Comparison of ENCODE assay signal across 10 cellular contexts in genomic region chr10:79102056-79102874, GRCh38. TPM values are rescaled to one million over a fixed set of nuclear protein-coding genes. Genes with fewer than 3 reads are reported as not detected.
DNase-seq lines count a peak whose midpoint lies in the region; ATAC-seq and TF ChIP-seq lines count a peak whose summit lies in the region.
"Had no signal": no experiment of that assay in that cellular context is flagged by ENCODE, and none has a peak within 500 bp of the region (broad histone marks: within the 10 kb centered on the region; RNA-seq: fewer than 3 reads in every experiment).

No MANE protein-coding gene starts in this region.

- H3K9me3 Mint-ChIP-seq in stimulated activated naive CD8-positive, alpha-beta T cell treated with anti-CD3 and anti-CD28 coated beads, Interleukin-15, amount 100 ng/mL, for 72 hours, result no peaks in the 10 kb centered on the region

- no peak overlapping the region for H4K5ac ChIP-seq in mesendoderm (ENCODE audit: low read length)

- no peak for ATAC-seq in stimulated activated naive CD8-positive, alpha-beta T cell treated with anti-CD3 and anti-CD28 coated beads, Interleukin-15, amount 100 ng/mL, for 72 hours
- ATAC-seq in stimulated activated naive CD8-positive, alpha-beta T cell treated with anti-CD3 and anti-CD28 coated beads, Interleukin-15, Interleukin-2, amounts not matched to agents 100 U/mL and 50 U/mL, for 24 hours, result no peak
- no peak for ATAC-seq in HG02852 (IDR thresholded peaks at IDR 0.05; ENCODE audit: unreplicated experiment)
- ATAC-seq in HG03571 (IDR thresholded peaks at IDR 0.05; ENCODE audit: unreplicated experiment), result no peak

- no peak overlapping the region for H2BK15ac ChIP-seq in mesendoderm (replicated peaks; ENCODE audit: low read depth)

- no peak overlapping the region for H3K23ac ChIP-seq in mesendoderm (ENCODE audit: low read length)

- DNase-seq in stimulated activated naive CD8-positive, alpha-beta T cell treated with anti-CD3 and anti-CD28 coated beads, Interleukin-15, amount 100 ng/mL, for 72 hours, result no peak
- DNase-seq in stimulated activated naive CD8-positive, alpha-beta T cell treated with anti-CD3 and anti-CD28 coated beads, Interleukin-15, Interleukin-2, amounts not matched to agents 100 U/mL and 50 U/mL, for 24 hours, result no peak
- peak; percentile 44 for DNase-seq in dedifferentiated amniotic fluid mesenchymal stem cell (ENCODE audit: extremely low spot score)
- peak; percentile 53 for DNase-seq in mesendoderm
- DNase-seq in uterus, result peak; percentile 82 to 85
- DNase-seq in NCI-H128 (lab: John Stamatoyannopoulos, UW; ENCODE audit: unreplicated experiment), result no peak

- no peak overlapping the region for H2BK5ac ChIP-seq in mesendoderm (ENCODE audit: low read length)

- H3K4me3 Mint-ChIP-seq in stimulated activated naive CD8-positive, alpha-beta T cell treated with anti-CD3 and anti-CD28 coated beads, Interleukin-15, amount 100 ng/mL, for 72 hours, result no peak overlapping the region

- no peaks in the 10 kb centered on the region for H3K36me3 ChIP-seq in mesendoderm (ENCODE audit: control insufficient read depth, insufficient read depth, low read length)
- H3K36me3 ChIP-seq in uterus, result no peaks in the 10 kb centered on the region

- peak overlapping the region; percentile 47 for H3K56ac ChIP-seq in mesendoderm (ENCODE audit: low read length)

- no peak overlapping the region for H3K4ac ChIP-seq in mesendoderm (ENCODE audit: low read depth, low read length)

- H3K27ac Mint-ChIP-seq in stimulated activated naive CD8-positive, alpha-beta T cell treated with anti-CD3 and anti-CD28 coated beads, Interleukin-15, amount 100 ng/mL, for 72 hours, result peak overlapping the region; percentile 49 to 50

- peaks cover 6% of the 10 kb centered on the region for H3K4me1 ChIP-seq in mesendoderm (ENCODE audit: control insufficient read depth, low read depth, low read length)
- H3K4me1 ChIP-seq in uterus, result peaks cover 39 to 68% of the 10 kb centered on the region in 2 donors

- peaks cover 98% of the 10 kb centered on the region for H3K79me2 ChIP-seq in mesendoderm (ENCODE audit: control insufficient read depth, insufficient read depth, low read length)

- no peak overlapping the region for H3K4me3 ChIP-seq in mesendoderm (ENCODE audit: low read length)
- H3K4me3 ChIP-seq in uterus, result no peak overlapping the region
- H3K4me3 ChIP-seq: SK-N-MC had no signal

- H3K27me3 ChIP-seq in mesendoderm (ENCODE audit: insufficient read depth, low read length, poor library complexity), result no peaks in the 10 kb centered on the region
- H3K27me3 ChIP-seq in uterus, result no peaks in the 10 kb centered on the region

- intact Hi-C loops in uterus (cut with DNase I; ENCODE audit: low total_unique reads), result no loop called here

- no peak overlapping the region for H3K4me2 ChIP-seq in mesendoderm (ENCODE audit: low read length)

- no peaks in the 10 kb centered on the region for H3K27me3 Mint-ChIP-seq in stimulated activated naive CD8-positive, alpha-beta T cell treated with anti-CD3 and anti-CD28 coated beads, Interleukin-15, amount 100 ng/mL, for 72 hours

- no peak for TF ChIP-seq POLR2A in uterus (IDR thresholded peaks at IDR 0.05)

- no peak overlapping the region for H2AK5ac ChIP-seq in mesendoderm (ENCODE audit: low read length)

- peak in 2 of 4 experiments; percentile 6 to 12 for TF ChIP-seq CTCF in uterus (IDR thresholded peaks at IDR 0.05)

- H3K79me1 ChIP-seq in mesendoderm (ENCODE audit: low read length), result peaks cover 78% of the 10 kb centered on the region

- H3K9me3 ChIP-seq in uterus, result no peaks in the 10 kb centered on the region

- no peak overlapping the region for H3K18ac ChIP-seq in mesendoderm (ENCODE audit: low read length)

- H3K4me1 Mint-ChIP-seq in stimulated activated naive CD8-positive, alpha-beta T cell treated with anti-CD3 and anti-CD28 coated beads, Interleukin-15, amount 100 ng/mL, for 72 hours, result peaks cover 64% of the 10 kb centered on the region

- H3K9ac ChIP-seq in mesendoderm (ENCODE audit: low read length), result no peak overlapping the region

- H3K27ac ChIP-seq in mesendoderm (ENCODE audit: low read depth, low read length), result no peak overlapping the region
- H3K27ac ChIP-seq in uterus, result peak overlapping the region; percentile 81 to 97
- H3K27ac ChIP-seq: C4-2B, SK-N-MC had no signal

- WGBS in mesendoderm (ENCODE audit: extremely low coverage, insufficient coverage, low lambda C conversion rate), result no CpG with 5 or more reads among the region's 16 CpGs

- no peak overlapping the region for H2BK120ac ChIP-seq in mesendoderm (ENCODE audit: low read depth, low read length)

- no peak overlapping the region for H4K8ac ChIP-seq in mesendoderm (ENCODE audit: low read depth, low read length)

RNA-seq across cellular contexts. Expression of gene ZMIZ1, which starts 33.5 kb away (rescaled TPM):
- 23.7 TPM for polyA plus RNA-seq in mesendoderm (2013, experiment 1 of 2)
- polyA plus RNA-seq in mesendoderm (2013, experiment 2 of 2), result 23.1 TPM
- 100 to 1,000 TPM in 1 of 4 donors, 10 to 100 TPM in 3; 18.7 to 188 (median 36.7) TPM for total RNA-seq in uterus

Comparison
In these comparisons a context has a peak if more than half of its experiments do, and no peak if none do; other contexts are left out.
1. DNase-seq: peak in dedifferentiated amniotic fluid mesenchymal stem cell (single experiment), mesendoderm (single experiment) and uterus (2 of 2); none in stimulated activated naive CD8-positive, alpha-beta T cell treated with anti-CD3 and anti-CD28 coated beads, Interleukin-15, amount 100 ng/mL, for 72 hours (0 of 2), stimulated activated naive CD8-positive, alpha-beta T cell treated with anti-CD3 and anti-CD28 coated beads, Interleukin-15, Interleukin-2, amounts not matched to agents 100 U/mL and 50 U/mL, for 24 hours (single experiment) and NCI-H128 (single experiment).